ENCODE assay signal across 6 cellular contexts in genomic region chr22:44854641-44855040, GRCh38.
A peak's percentile ranks its signal among the peaks of the same experiment; 100 is the strongest.
DNase-seq lines count a peak whose midpoint lies in the region; FAIRE-seq and TF ChIP-seq lines count a peak whose summit lies in the region.
"Not testable (repeated sequence)": the region's sequence is repeated elsewhere in the genome, so short reads cannot be mapped to it uniquely, and the experiment has no call there.

No MANE protein-coding gene starts in this region.

- POLR2A ChIA-PET in RWPE1 (lab: Yijun Ruan, JAX; ENCODE audit: low non-redundant PET): not testable (repeated sequence)

- intact Hi-C loops in sigmoid colon (cut with DNase I): not testable (repeated sequence)

- not testable (repeated sequence) for FAIRE-seq in keratinocyte (lab: Jason Lieb, UNC)

- H3K4me2 ChIP-seq in keratinocyte (ENCODE audit: control insufficient read depth, extremely low read depth, insufficient read depth, low read depth, low read length): not testable (repeated sequence)

- H3K4me1 ChIP-seq in adipocyte (ENCODE audit: control insufficient read depth, insufficient read depth, low read length): peaks cover 12% of the 10 kb centered on the region
- H3K4me1 ChIP-seq in keratinocyte (ENCODE audit: control insufficient read depth, extremely low read depth, insufficient read depth, low read length): peaks cover 18% of the 10 kb centered on the region
- H3K4me1 ChIP-seq in sigmoid colon: not testable (repeated sequence)

- not testable (repeated sequence) for H3K79me2 ChIP-seq in keratinocyte (ENCODE audit: control insufficient read depth, insufficient read depth, low read length)

- CTCF ChIA-PET in RWPE1 (lab: Yijun Ruan, JAX): not testable (repeated sequence)

- TF ChIP-seq POLR2A in sigmoid colon (IDR thresholded peaks at IDR 0.05): not testable (repeated sequence)

- H3K36me3 ChIP-seq in adipocyte (ENCODE audit: control insufficient read depth, insufficient read depth, low read length, severe bottlenecking); keratinocyte (ENCODE audit: control insufficient read depth in 2 of 2, extremely low read depth in 1 of 2, insufficient read depth in 2 of 2, low read length in 2 of 2); sigmoid colon: not testable (repeated sequence)

- not testable (repeated sequence) for TF ChIP-seq CTCF in RWPE1 (conservative IDR thresholded peaks at IDR 0.05; ENCODE audit: low read depth); fibroblast of the aortic adventitia (IDR thresholded peaks at IDR 0.05; ENCODE audit: insufficient read depth, low read length); keratinocyte (optimal IDR thresholded peaks at IDR 0.05 in 1 of 3, IDR thresholded peaks at IDR 0.05 in 1 of 3, conservative IDR thresholded peaks at IDR 0.05 in 1 of 3; ENCODE audit: extremely low read depth in 1 of 3, insufficient read depth in 2 of 3, low read length in 3 of 3); sigmoid colon (IDR thresholded peaks at IDR 0.05)

- 91 to 95% methylated on average over 8 of the region's 8 CpGs for WGBS in sigmoid colon, 2 donors

- H2AFZ ChIP-seq in keratinocyte (ENCODE audit: control insufficient read depth, low read length): not testable (repeated sequence)

- not testable (repeated sequence) for H3K9me3 ChIP-seq in adipocyte (ENCODE audit: control insufficient read depth, low read length); keratinocyte (ENCODE audit: control insufficient read depth, low read depth, low read length); sigmoid colon

- H3K27me3 ChIP-seq in adipocyte (replicated peaks; ENCODE audit: control insufficient read depth, insufficient read depth, low read length); keratinocyte (ENCODE audit: control insufficient read depth, extremely low read depth, insufficient read depth, low read length); sigmoid colon: not testable (repeated sequence)

- not testable (repeated sequence) for TF ChIP-seq EP300 in sigmoid colon (IDR thresholded peaks at IDR 0.05)

- H3K9ac ChIP-seq in adipocyte (ENCODE audit: low read length); keratinocyte (ENCODE audit: control insufficient read depth, extremely low read depth, insufficient read depth, low read length): not testable (repeated sequence)

- dilution Hi-C loops in keratinocyte (cut with MboI; ENCODE audit: extremely low pct_ligation_motif_present, low sequenced_read_pairs): not testable (repeated sequence)

- H3K9me1 ChIP-seq in keratinocyte (ENCODE audit: control insufficient read depth, extremely low read depth, insufficient read depth, low read length): not testable (repeated sequence)

- peak overlapping the region; percentile 58 for H3K27ac ChIP-seq in RWPE1
- peak overlapping the region; percentile 74 for H3K27ac ChIP-seq in keratinocyte (ENCODE audit: control insufficient read depth, insufficient read depth, low read length)
- H3K27ac ChIP-seq in sigmoid colon: not testable (repeated sequence)

- DNase-seq in RWPE1 (ENCODE audit: low spot score); keratinocyte (ENCODE audit: low read depth, low spot score): not testable (repeated sequence)
- DNase-seq in adipocyte (ENCODE audit: low read depth): peak; percentile 18
- DNase-seq in ecto neural progenitor cell (ENCODE audit: low spot score): peak; percentile 4
- peak; percentile 50 for DNase-seq in fibroblast of the aortic adventitia (ENCODE audit: low read depth)
- DNase-seq in sigmoid colon: peak; percentile 32

- not testable (repeated sequence) for H4K20me1 ChIP-seq in keratinocyte (ENCODE audit: control insufficient read depth, extremely low read depth, insufficient read depth, low read length)

- H3K4me3 ChIP-seq in adipocyte (ENCODE audit: low read length); fibroblast of the aortic adventitia (ENCODE audit: low read depth, low read length); keratinocyte (ENCODE audit: control insufficient read depth in 2 of 3, extremely low read depth in 1 of 3, insufficient read depth in 2 of 3, low read depth in 1 of 3, low read length in 3 of 3); sigmoid colon: not testable (repeated sequence)
